16 cellular contexts compared by ENCODE assay signal in the genomic region with DNA sequence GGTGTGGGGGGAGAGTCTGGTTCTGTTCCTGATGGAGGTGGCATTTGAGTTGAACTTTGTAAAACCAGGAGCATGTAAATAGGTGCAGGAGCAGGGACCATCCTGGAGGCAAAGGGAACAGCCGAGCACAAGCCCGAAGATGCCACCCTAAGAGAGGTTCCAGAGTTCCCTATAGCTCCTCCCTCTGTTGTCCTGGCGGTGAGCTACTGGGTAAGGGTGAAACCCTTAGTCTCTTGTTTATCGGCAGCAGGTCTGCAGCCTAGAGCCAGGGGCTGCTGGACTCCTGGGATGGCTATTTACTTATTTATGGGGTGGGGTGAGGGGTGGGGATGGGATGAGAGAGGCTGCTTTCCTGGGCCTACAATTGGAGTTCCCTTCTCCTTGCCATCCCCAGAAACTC. TPM values are rescaled to one million over a fixed set of nuclear protein-coding genes. Genes with fewer than 3 reads are reported as not detected.
DNase-seq lines count a peak whose midpoint lies in the region; ATAC-seq and TF ChIP-seq lines count a peak whose summit lies in the region.
"Had no signal": no experiment of that assay in that cellular context is flagged by ENCODE, and none has a peak within 500 bp of the region (broad histone marks: within the 10 kb centered on the region; RNA-seq: fewer than 3 reads in every experiment).

No MANE protein-coding gene starts in this region.

- H3K9me1 ChIP-seq in IMR-90 (ENCODE audit: insufficient read depth, low read length) = no peaks in the 10 kb centered on the region; the same call in 1 of the 2 replicates

- no peak overlapping the region; the same call in 1 of the 2 replicates for H2BK20ac ChIP-seq in IMR-90 (ENCODE audit: low read depth, low read length)

- dilution Hi-C loops in IMR-90 (cut with HindIII; ENCODE audit: low sequenced_read_pairs, unreplicated experiment) = no loop called here

- DNase-seq in GM23248 (no peak), IMR-90 (no peak), type B pancreatic cell (ENCODE audit: extremely low spot score, unreplicated experiment) (no peak), left colon (no peak), NCI-H748 treated with DMSO at 0.1 percent for 48 hours (lab: John Stamatoyannopoulos, UW) (no peak)
- DNase-seq: BE2C; CD4-positive, alpha-beta T cell; MV-4-11; NCI-H1417; NCI-H187 treated with DMSO at 0.1 percent for 48 hours; NCI-H526 treated with DMSO at 0.1 percent for 48 hours; SJCRH30 had no signal

- no peak overlapping the region for H3K23ac ChIP-seq in IMR-90 (ENCODE audit: low read depth, low read length)

- peak overlapping the region; percentile 47 for H3K4me3 Mint-ChIP-seq in type B pancreatic cell
- H3K4me3 Mint-ChIP-seq: CD4-positive, alpha-beta T cell had no signal

- H2BK15ac ChIP-seq in IMR-90 (ENCODE audit: low read depth, low read length) = no peak overlapping the region

- intact Hi-C loops in IMR-90 (cut with micrococcal nuclease) = no loop called here
- intact Hi-C loops in left colon (cut with DNase I, micrococcal nuclease) = no loop called here

- H2AFZ ChIP-seq in GM23248 (no peak overlapping the region), IMR-90 (replicated peaks; ENCODE audit: low read length, poor library complexity) (peak overlapping the region; percentile 61)

- no peak overlapping the region for H3K4me3 ChIP-seq in GM23248
- no peak overlapping the region for H3K4me3 ChIP-seq in IMR-90 (ENCODE audit: insufficient read depth, low read depth, low read length)
- H3K4me3 ChIP-seq in iPS-20b (ENCODE audit: low read length) = peak overlapping the region; percentile 60; the same call in 1 of the 2 replicates
- H3K4me3 ChIP-seq: SJCRH30 had no signal

- no peak for TF ChIP-seq POLR2A in IMR-90 (IDR thresholded peaks at IDR 0.05; ENCODE audit: low read depth, low read length)

- no peaks in the 10 kb centered on the region for H3K9me3 Mint-ChIP-seq in type B pancreatic cell
- H3K9me3 Mint-ChIP-seq: CD4-positive, alpha-beta T cell had no signal

- no peak overlapping the region for H3K56ac ChIP-seq in IMR-90 (ENCODE audit: extremely low read depth, insufficient read depth, low read length)

- H3K27ac ChIP-seq in GM23248 (no peak overlapping the region), IMR-90 (ENCODE audit: insufficient read depth, low read length) (no peak overlapping the region), iPS-20b (ENCODE audit: low read length) (no peak overlapping the region)
- H3K27ac ChIP-seq: RWPE1, SJCRH30 had no signal

- no peaks in the 10 kb centered on the region for H3K9me3 ChIP-seq in GM23248 (ENCODE audit: low read depth)
- peaks cover 9% of the 10 kb centered on the region for H3K9me3 ChIP-seq in IMR-90 (ENCODE audit: control insufficient read depth, insufficient read depth, low read length)
- peaks cover 9% of the 10 kb centered on the region; the same call in 1 of the 2 replicates for H3K9me3 ChIP-seq in iPS-20b (ENCODE audit: insufficient read depth, low read depth, low read length)
- H3K9me3 ChIP-seq: BE2C, SJCRH30 had no signal

- 0 out of 2 replicates have a peak overlapping the region, but pooled peaks have one; percentile 24 for H2AK5ac ChIP-seq in IMR-90 (ENCODE audit: low read depth, low read length)

- ATAC-seq in IMR-90 (ENCODE audit: low read depth) = no peak; the same call in 1 of the 2 replicates
- ATAC-seq in left colon = no peak
- no peak for ATAC-seq in HG03521 (IDR thresholded peaks at IDR 0.05; ENCODE audit: unreplicated experiment)

- H3K36me3 Mint-ChIP-seq in type B pancreatic cell = no peaks in the 10 kb centered on the region

- H3K4me1 Mint-ChIP-seq in type B pancreatic cell (ENCODE audit: unreplicated experiment) = peaks cover 18% of the 10 kb centered on the region

- H3K27me3 ChIP-seq in GM23248 (replicated peaks; ENCODE audit: insufficient read depth) (peaks cover 88% of the 10 kb centered on the region), IMR-90 (ENCODE audit: control insufficient read depth, insufficient read depth, low read length) (peaks cover 90% of the 10 kb centered on the region), iPS-20b (ENCODE audit: insufficient read depth, low read length) (peaks cover 100% of the 10 kb centered on the region)
- H3K27me3 ChIP-seq: SJCRH30 had no signal

- H2BK120ac ChIP-seq in IMR-90 (ENCODE audit: low read depth, low read length) = no peak overlapping the region; the same call in 1 of the 2 replicates

- no peak for TF ChIP-seq RAD21 in IMR-90 (IDR thresholded peaks at IDR 0.05; ENCODE audit: low read length)

- no peak overlapping the region for H4K91ac ChIP-seq in IMR-90 (ENCODE audit: insufficient read depth, low read depth, low read length)

- H3K9ac ChIP-seq in GM23248 = no peak overlapping the region
- no peak overlapping the region for H3K9ac ChIP-seq in IMR-90 (ENCODE audit: low read depth, low read length)
- no peak overlapping the region for H3K9ac ChIP-seq in iPS-20b (ENCODE audit: low read depth, low read length)

- no peaks in the 10 kb centered on the region for H3K79me2 ChIP-seq in GM23248 (ENCODE audit: insufficient read depth)

- H3K4me1 ChIP-seq in GM23248 (ENCODE audit: insufficient read depth) (no peaks in the 10 kb centered on the region), IMR-90 (ENCODE audit: control insufficient read depth, insufficient read depth, low read length) (peaks cover 5% of the 10 kb centered on the region; the same call in 1 of the 2 replicates), iPS-20b (ENCODE audit: insufficient read depth, low read length) (no peaks in the 10 kb centered on the region)
- H3K4me1 ChIP-seq: BE2C had no signal

- BruUV-seq in IMR-90 (replicated peaks; lab: Mats Ljungman, UMichigan) = no TSS peak

- H3K18ac ChIP-seq in IMR-90 (ENCODE audit: low read depth, low read length) = no peak overlapping the region

- no peak overlapping the region for H3K14ac ChIP-seq in IMR-90 (replicated peaks; ENCODE audit: low read depth, low read length)

- H3K4me2 ChIP-seq in GM23248 (ENCODE audit: unreplicated experiment) = peak overlapping the region; percentile 45
- H3K4me2 ChIP-seq in IMR-90 (ENCODE audit: low read depth, low read length) = no peak overlapping the region

- POLR2A ChIA-PET in IMR-90 (lab: Charles Lee; ENCODE audit: unreplicated experiment) = no interaction called here

- H3K9me2 ChIP-seq in GM23248 (ENCODE audit: insufficient read depth) = no peaks in the 10 kb centered on the region

- H4K20me1 ChIP-seq in GM23248 (ENCODE audit: insufficient read depth) (no peaks in the 10 kb centered on the region), IMR-90 (ENCODE audit: insufficient read depth, low read length) (no peaks in the 10 kb centered on the region)

- 47 to 62% methylated on average over 4 of the region's 4 CpGs for WGBS in GM23248 (ENCODE audit: low coverage in 1 of 2, low lambda C conversion rate in 2 of 2, missing lambda C conversion rate in 2 of 2), 2 experiments
- no CpG with 5 or more reads among the region's 4 CpGs for WGBS in IMR-90 (ENCODE audit: extremely low coverage in 2 of 2, insufficient read length in 1 of 2), 2 experiments

- H3F3A ChIP-seq in GM23248 (ENCODE audit: insufficient read depth) = no peaks in the 10 kb centered on the region

- H3K27me3 Mint-ChIP-seq in type B pancreatic cell = peaks cover 98% of the 10 kb centered on the region

- in situ Hi-C loops in GM23248 (cut with MboI) = no loop called here
- in situ Hi-C loops in IMR-90 (cut with MboI; ENCODE audit: low sequenced_read_pairs) = no loop called here

- H3K4ac ChIP-seq in IMR-90 (ENCODE audit: low read depth, low read length) = no peak overlapping the region

- no peak for TF ChIP-seq CTCF in IMR-90 (conservative IDR thresholded peaks at IDR 0.05; ENCODE audit: low read depth, low read length)
- TF ChIP-seq CTCF in type B pancreatic cell (conservative IDR thresholded peaks at IDR 0.05) = no peak

- no peak overlapping the region for H3K27ac Mint-ChIP-seq in type B pancreatic cell
- H3K27ac Mint-ChIP-seq: CD4-positive, alpha-beta T cell had no signal

- H3K36me3 ChIP-seq in GM23248 (ENCODE audit: low read depth) (no peaks in the 10 kb centered on the region), IMR-90 (ENCODE audit: control insufficient read depth, insufficient read depth, low read length) (no peaks in the 10 kb centered on the region), iPS-20b (ENCODE audit: insufficient read depth, low read depth, low read length) (no peaks in the 10 kb centered on the region)
- H3K36me3 ChIP-seq: BE2C had no signal

- H3K79me1 ChIP-seq in IMR-90 (ENCODE audit: low read depth in 1 of 2, low read length in 2 of 2) = no peaks in the 10 kb centered on the region

- CTCF ChIA-PET in IMR-90 (lab: Yijun Ruan, JAX) = no interaction called here

- H2BK5ac ChIP-seq in IMR-90 (ENCODE audit: low read depth, low read length, poor library complexity, severe bottlenecking) = no peak overlapping the region

- H4K8ac ChIP-seq in IMR-90 (ENCODE audit: low read depth in 2 of 2, low read length in 2 of 2) = no peak overlapping the region

- no peak overlapping the region for H2AK9ac ChIP-seq in IMR-90 (replicated peaks; ENCODE audit: low read depth, low read length, poor library complexity)

- no peak overlapping the region for H4K5ac ChIP-seq in IMR-90 (ENCODE audit: low read depth, low read length)

TF ChIP-seq in IMR-90, 13 proteins besides CTCF, POLR2A, EP300 and RAD21 (continues in another document):
- TF ChIP-seq MAZ (IDR thresholded peaks at IDR 0.05; ENCODE audit: borderline replicate concordance, low read depth, low read length) = no peak
- no peak for TF ChIP-seq FOS (IDR thresholded peaks at IDR 0.05; ENCODE audit: low read depth, low read length)
- no peak for TF ChIP-seq MXI1 (IDR thresholded peaks at IDR 0.05; ENCODE audit: borderline replicate concordance, low read depth, low read length)
- TF ChIP-seq BHLHE40 (IDR thresholded peaks at IDR 0.05; ENCODE audit: low read depth, low read length) = no peak
- TF ChIP-seq RFX5 (IDR thresholded peaks at IDR 0.05; ENCODE audit: low read depth, low read length) = no peak
- TF ChIP-seq SMC3 (IDR thresholded peaks at IDR 0.05; ENCODE audit: low read depth, low read length) = no peak
- TF ChIP-seq CHD1 (IDR thresholded peaks at IDR 0.05; ENCODE audit: low read depth, low read length) = no peak
- TF ChIP-seq CEBPB (IDR thresholded peaks at IDR 0.05; ENCODE audit: low read depth, low read length) = no peak

RNA-seq across cellular contexts. Expression of a gene that starts 6.5 kb away (rescaled TPM):
- not detected in 2 replicates for total RNA-seq in GM23248 (2014; rRNA removed; shearing (Covaris generic))
- not detected in 2 replicates for polyA plus RNA-seq in GM23248 (2016; fragmentation: Nextera tagmentation; extraction: Ambion mirVana)
- not detected in 2 replicates for total RNA-seq in IMR-90 (2012; rRNA removed)
- polyA plus RNA-seq in IMR-90 (2012; rRNA removed) = not detected in 2 replicates
- polyA plus RNA-seq in IMR-90 (2012; cell fraction: cytosol; rRNA removed) = not detected in 2 replicates
- not detected in 2 replicates for polyA plus RNA-seq in IMR-90 (2012; cell fraction: nucleus; rRNA removed; ENCODE audit: low replicate concordance)
- 4.7 TPM in 1 of 2 replicates, not detected in the other for total RNA-seq in type B pancreatic cell (ENCODE audit: low replicate concordance)
- not detected for total RNA-seq in left colon
- total RNA-seq: CD4-positive, alpha-beta T cell; HT1080 had no signal
